Comparison of ENCODE assay signal across 14 cellular contexts in genomic region chr19:17862711-17863519, GRCh38. TPM values are rescaled to one million over a fixed set of nuclear protein-coding genes. Genes with fewer than 3 reads are reported as not detected.
A peak's percentile ranks its signal among the peaks of the same experiment; 100 is the strongest.
DNase-seq lines count a peak whose midpoint lies in the region; TF ChIP-seq lines count a peak whose summit lies in the region.
"Had no signal": no experiment of that assay in that cellular context is flagged by ENCODE, and none has a peak within 500 bp of the region (broad histone marks: within the 10 kb centered on the region; RNA-seq: fewer than 3 reads in every experiment).

No MANE protein-coding gene starts in this region.

- H3K9me3 Mint-ChIP-seq in activated naive CD4-positive, alpha-beta T cell treated with anti-CD3 and anti-CD28 coated beads, Interleukin-2, amount 50 U/mL, for 24 hours = no peaks in the 10 kb centered on the region

- H3K27ac ChIP-seq in OCI-LY3 (ENCODE audit: low read length) (peak overlapping the region; percentile 67; the same call in 1 of the 2 replicates), colonic mucosa (peak overlapping the region; percentile 61), thymus (ENCODE audit: low read depth) (peak overlapping the region; percentile 15), vagina (no peak overlapping the region)
- H3K27ac ChIP-seq: body of pancreas, uterus had no signal

- no peak overlapping the region for H3K4me3 ChIP-seq in OCI-LY3 (ENCODE audit: low read length)
- no peak overlapping the region for H3K4me3 ChIP-seq in colonic mucosa
- H3K4me3 ChIP-seq in thymus (ENCODE audit: low read length) = no peak overlapping the region
- no peak overlapping the region for H3K4me3 ChIP-seq in vagina
- H3K4me3 ChIP-seq: body of pancreas, esophagus muscularis mucosa, uterus had no signal

- H3K36me3 Mint-ChIP-seq in activated naive CD4-positive, alpha-beta T cell treated with anti-CD3 and anti-CD28 coated beads, Interleukin-2, amount 50 U/mL, for 24 hours = peaks cover 28% of the 10 kb centered on the region

- no peak for TF ChIP-seq CTCF in OCI-LY3 (IDR thresholded peaks at IDR 0.05; ENCODE audit: low read depth, low read length)
- TF ChIP-seq CTCF in colonic mucosa (IDR thresholded peaks at IDR 0.05) = no peak
- TF ChIP-seq CTCF in vagina (IDR thresholded peaks at IDR 0.05) = no peak

- peak overlapping the region; percentile 92 for H3K4me3 Mint-ChIP-seq in activated naive CD4-positive, alpha-beta T cell treated with anti-CD3 and anti-CD28 coated beads, Interleukin-2, amount 50 U/mL, for 24 hours

- H3K9me3 ChIP-seq in OCI-LY3 (ENCODE audit: insufficient read depth, low read length) (no peaks in the 10 kb centered on the region), colonic mucosa (no peaks in the 10 kb centered on the region), thymus (ENCODE audit: control insufficient read depth) (no peaks in the 10 kb centered on the region), vagina (no peaks in the 10 kb centered on the region)
- H3K9me3 ChIP-seq: body of pancreas, esophagus muscularis mucosa, uterus had no signal

- no peak overlapping the region for H2AFZ ChIP-seq in OCI-LY3 (ENCODE audit: low read depth, low read length)

- H3K9ac ChIP-seq in OCI-LY3 (ENCODE audit: low read length) = no peak overlapping the region
- peak overlapping the region in 1 of 2 donors; percentile 96 for H3K9ac ChIP-seq in colonic mucosa (ENCODE audit: low read depth in 2 of 2, low read length in 2 of 2)

- H3K27ac Mint-ChIP-seq in activated naive CD4-positive, alpha-beta T cell treated with anti-CD3 and anti-CD28 coated beads, Interleukin-2, amount 50 U/mL, for 24 hours = peak overlapping the region; percentile 87

- H3K27me3 Mint-ChIP-seq in activated naive CD4-positive, alpha-beta T cell treated with anti-CD3 and anti-CD28 coated beads, Interleukin-2, amount 50 U/mL, for 24 hours = no peaks in the 10 kb centered on the region

- H3K4me2 ChIP-seq in OCI-LY3 (ENCODE audit: low read length) = peak overlapping the region; percentile 100; the same call in 1 of the 2 replicates

- peaks cover 36% of the 10 kb centered on the region for H3K79me2 ChIP-seq in OCI-LY3 (ENCODE audit: low read length)

- H3K27me3 ChIP-seq in OCI-LY3 (ENCODE audit: low read depth, low read length) (no peaks in the 10 kb centered on the region), colonic mucosa (no peaks in the 10 kb centered on the region), thymus (ENCODE audit: control insufficient read depth, insufficient read depth) (no peaks in the 10 kb centered on the region), vagina (no peaks in the 10 kb centered on the region)
- H3K27me3 ChIP-seq: body of pancreas, esophagus muscularis mucosa, uterus had no signal

- intact Hi-C loops in colonic mucosa (cut with DNase I) = loop anchor here (2.0 kb wide), 1 partner anchor 70 kb away; the partner anchor contains the start of gene CCDC124
- intact Hi-C loops in vagina (cut with DNase I) = loop anchor here (5.0 to 10.0 kb wide), 2 partner anchors 69 to 132 kb away; partner anchors contain the start of gene CCDC124

- peaks cover 25% of the 10 kb centered on the region for H3K4me1 Mint-ChIP-seq in activated naive CD4-positive, alpha-beta T cell treated with anti-CD3 and anti-CD28 coated beads, Interleukin-2, amount 50 U/mL, for 24 hours

- peaks cover 24% of the 10 kb centered on the region for H3K4me1 ChIP-seq in OCI-LY3 (ENCODE audit: low read length)
- peaks cover 9% of the 10 kb centered on the region for H3K4me1 ChIP-seq in colonic mucosa
- H3K4me1 ChIP-seq in thymus (ENCODE audit: control insufficient read depth, insufficient read depth, low read length) = peaks cover 11% of the 10 kb centered on the region
- H3K4me1 ChIP-seq in vagina = peaks cover 17% of the 10 kb centered on the region

- H3K36me3 ChIP-seq in OCI-LY3 (replicated peaks; ENCODE audit: low read depth, low read length) (peaks cover 50% of the 10 kb centered on the region), colonic mucosa (peaks cover 24% of the 10 kb centered on the region), thymus (ENCODE audit: control insufficient read depth, insufficient read depth) (peaks cover 40% of the 10 kb centered on the region), vagina (peaks cover 3 to 32% of the 10 kb centered on the region in 2 donors)
- H3K36me3 ChIP-seq: uterus had no signal

- 97% methylated on average over 31 of the region's 31 CpGs for WGBS in thymus

- no peak for TF ChIP-seq POLR2A in vagina (IDR thresholded peaks at IDR 0.05)

- H4K20me1 ChIP-seq in OCI-LY3 (ENCODE audit: insufficient read depth, low read length) = peaks cover 60% of the 10 kb centered on the region

- no peak for DNase-seq in activated naive CD4-positive, alpha-beta T cell (lab: John Stamatoyannopoulos, UW)
- DNase-seq in colonic mucosa (no peak), DMS79 treated with DMSO at 0.1 percent for 48 hours (lab: John Stamatoyannopoulos, UW) (no peak), vagina (ENCODE audit: extremely low spot score in 2 of 2) (no peak), GM19240 (ENCODE audit: insufficient read length, low spot score) (no peak)
- DNase-seq: body of pancreas, MV-4-11, occipital lobe, uterus had no signal

RNA-seq across cellular contexts. Expression of gene RPL18A, which starts 3.2 kb away (rescaled TPM):
- total RNA-seq in colonic mucosa (1,000 to 10,000 TPM; 1,592 to 1,923 TPM), vagina (1,768 TPM)
- polyA plus RNA-seq in thymus = 2,901 TPM

RNA-seq across cellular contexts. Expression of gene SLC5A5, which starts 8.8 kb away (rescaled TPM):
- not detected for total RNA-seq in colonic mucosa
- 0.25 TPM for polyA plus RNA-seq in thymus
- not detected for total RNA-seq in vagina
- total RNA-seq: body of pancreas, uterus had no signal
- polyA plus RNA-seq: BJ had no signal

RNA-seq across cellular contexts. Expression of gene JAK3, which starts 15.1 kb away (rescaled TPM):
- total RNA-seq in colonic mucosa (1 to 10 TPM; 3.1 to 4.0 TPM), vagina (10.8 TPM)
- 50.4 TPM for polyA plus RNA-seq in thymus

RNA-seq across cellular contexts. Expression of gene INSL3, which starts 41.6 kb away (rescaled TPM):
- total RNA-seq in colonic mucosa = not detected
- 2.1 TPM for polyA plus RNA-seq in thymus
- total RNA-seq in vagina = not detected
- total RNA-seq: body of pancreas, esophagus muscularis mucosa, occipital lobe, uterus had no signal
